In genomic region chr16:3023669-3024478, GRCh38 we compare ENCODE assay signal across 1 cellular context.
TF ChIP-seq lines count a peak whose summit lies in the region.

A gene with protein sequence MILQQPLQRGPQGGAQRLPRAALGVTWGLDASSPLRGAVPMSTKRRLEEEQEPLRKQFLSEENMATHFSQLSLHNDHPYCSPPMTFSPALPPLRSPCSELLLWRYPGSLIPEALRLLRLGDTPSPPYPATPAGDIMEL (minus strand): TSS chr16:3023942. CDS start chr16:3023941, 1 bp downstream.
Gene THOC6 (plus strand): TSS chr16:3024035. CDS start chr16:3024327, 292 bp downstream.

TF ChIP-seq in K562, 482 proteins besides CTCF, POLR2A, EP300 and RAD21 (continued from another document and continues in another):
- TF ChIP-seq HBP1 (CRISPR knock-in tag; IDR thresholded peaks at IDR 0.05): peak; percentile 29; the same call in 1 of the 2 replicates
- TF ChIP-seq L3MBTL2 (IDR thresholded peaks at IDR 0.05): peak; percentile 94
- peak; percentile 25 for TF ChIP-seq PHF20 (IDR thresholded peaks at IDR 0.05; ENCODE audit: partially characterized antibody)
- TF ChIP-seq ZKSCAN1 (IDR thresholded peaks at IDR 0.05; ENCODE audit: low read depth, low read length): peak; percentile 35; the same call in 1 of the 2 replicates
- TF ChIP-seq MLLT1 (IDR thresholded peaks at IDR 0.05): no peak
- no peak for TF ChIP-seq ZNF280B (CRISPR knock-in tag; IDR thresholded peaks at IDR 0.05)
- TF ChIP-seq, protein P1, sequence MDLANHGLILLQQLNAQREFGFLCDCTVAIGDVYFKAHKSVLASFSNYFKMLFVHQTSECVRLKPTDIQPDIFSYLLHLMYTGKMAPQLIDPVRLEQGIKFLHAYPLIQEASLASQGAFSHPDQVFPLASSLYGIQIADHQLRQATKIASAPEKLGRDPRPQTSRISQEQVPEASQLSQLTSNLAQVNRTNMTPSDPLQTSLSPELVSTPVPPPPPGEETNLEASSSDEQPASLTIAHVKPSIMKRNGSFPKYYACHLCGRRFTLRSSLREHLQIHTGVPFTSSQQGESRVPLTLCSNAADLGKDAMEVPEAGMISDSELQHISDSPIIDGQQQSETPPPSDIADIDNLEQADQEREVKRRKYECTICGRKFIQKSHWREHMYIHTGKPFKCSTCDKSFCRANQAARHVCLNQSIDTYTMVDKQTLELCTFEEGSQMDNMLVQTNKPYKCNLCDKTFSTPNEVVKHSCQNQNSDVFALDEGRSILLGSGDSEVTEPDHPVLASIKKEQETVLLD (IDR thresholded peaks at IDR 0.05): peak; percentile 95
- no peak for TF ChIP-seq ZNF232 (CRISPR knock-in tag; IDR thresholded peaks at IDR 0.05)
- TF ChIP-seq, protein P2, sequence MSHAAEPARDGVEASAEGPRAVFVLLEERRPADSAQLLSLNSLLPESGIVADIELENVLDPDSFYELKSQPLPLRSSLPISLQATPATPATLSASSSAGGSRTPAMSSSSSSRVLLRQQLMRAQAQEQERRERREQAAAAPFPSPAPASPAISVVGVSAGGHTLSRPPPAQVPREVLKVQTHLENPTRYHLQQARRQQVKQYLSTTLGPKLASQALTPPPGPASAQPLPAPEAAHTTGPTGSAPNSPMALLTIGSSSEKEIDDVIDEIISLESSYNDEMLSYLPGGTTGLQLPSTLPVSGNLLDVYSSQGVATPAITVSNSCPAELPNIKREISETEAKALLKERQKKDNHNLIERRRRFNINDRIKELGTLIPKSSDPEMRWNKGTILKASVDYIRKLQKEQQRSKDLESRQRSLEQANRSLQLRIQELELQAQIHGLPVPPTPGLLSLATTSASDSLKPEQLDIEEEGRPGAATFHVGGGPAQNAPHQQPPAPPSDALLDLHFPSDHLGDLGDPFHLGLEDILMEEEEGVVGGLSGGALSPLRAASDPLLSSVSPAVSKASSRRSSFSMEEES (CRISPR knock-in tag; IDR thresholded peaks at IDR 0.05): no peak
- no peak for TF ChIP-seq CGGBP1 (CRISPR knock-in tag; IDR thresholded peaks at IDR 0.05)
- no peak for TF ChIP-seq TCF7L2 (IDR thresholded peaks at IDR 0.05; ENCODE audit: low read depth, low read length)
- no peak for TF ChIP-seq TGIF2 (CRISPR knock-in tag; IDR thresholded peaks at IDR 0.05)
- no peak for TF ChIP-seq ASH1L (IDR thresholded peaks at IDR 0.05; ENCODE audit: borderline replicate concordance, low read depth, partially characterized antibody)
- TF ChIP-seq SRSF7 (optimal IDR thresholded peaks at IDR 0.05; ENCODE audit: low read depth, low read length): no peak
- peak; percentile 83; the same call in 1 of the 2 replicates for TF ChIP-seq RB1 (IDR thresholded peaks at IDR 0.05; ENCODE audit: low read depth)
- TF ChIP-seq MECOM (CRISPR knock-in tag; IDR thresholded peaks at IDR 0.05): no peak
- no peak for TF ChIP-seq ZNF785 (CRISPR knock-in tag; IDR thresholded peaks at IDR 0.05)
- TF ChIP-seq ZNF23 (CRISPR knock-in tag; IDR thresholded peaks at IDR 0.05): no peak
- TF ChIP-seq, protein P3, sequence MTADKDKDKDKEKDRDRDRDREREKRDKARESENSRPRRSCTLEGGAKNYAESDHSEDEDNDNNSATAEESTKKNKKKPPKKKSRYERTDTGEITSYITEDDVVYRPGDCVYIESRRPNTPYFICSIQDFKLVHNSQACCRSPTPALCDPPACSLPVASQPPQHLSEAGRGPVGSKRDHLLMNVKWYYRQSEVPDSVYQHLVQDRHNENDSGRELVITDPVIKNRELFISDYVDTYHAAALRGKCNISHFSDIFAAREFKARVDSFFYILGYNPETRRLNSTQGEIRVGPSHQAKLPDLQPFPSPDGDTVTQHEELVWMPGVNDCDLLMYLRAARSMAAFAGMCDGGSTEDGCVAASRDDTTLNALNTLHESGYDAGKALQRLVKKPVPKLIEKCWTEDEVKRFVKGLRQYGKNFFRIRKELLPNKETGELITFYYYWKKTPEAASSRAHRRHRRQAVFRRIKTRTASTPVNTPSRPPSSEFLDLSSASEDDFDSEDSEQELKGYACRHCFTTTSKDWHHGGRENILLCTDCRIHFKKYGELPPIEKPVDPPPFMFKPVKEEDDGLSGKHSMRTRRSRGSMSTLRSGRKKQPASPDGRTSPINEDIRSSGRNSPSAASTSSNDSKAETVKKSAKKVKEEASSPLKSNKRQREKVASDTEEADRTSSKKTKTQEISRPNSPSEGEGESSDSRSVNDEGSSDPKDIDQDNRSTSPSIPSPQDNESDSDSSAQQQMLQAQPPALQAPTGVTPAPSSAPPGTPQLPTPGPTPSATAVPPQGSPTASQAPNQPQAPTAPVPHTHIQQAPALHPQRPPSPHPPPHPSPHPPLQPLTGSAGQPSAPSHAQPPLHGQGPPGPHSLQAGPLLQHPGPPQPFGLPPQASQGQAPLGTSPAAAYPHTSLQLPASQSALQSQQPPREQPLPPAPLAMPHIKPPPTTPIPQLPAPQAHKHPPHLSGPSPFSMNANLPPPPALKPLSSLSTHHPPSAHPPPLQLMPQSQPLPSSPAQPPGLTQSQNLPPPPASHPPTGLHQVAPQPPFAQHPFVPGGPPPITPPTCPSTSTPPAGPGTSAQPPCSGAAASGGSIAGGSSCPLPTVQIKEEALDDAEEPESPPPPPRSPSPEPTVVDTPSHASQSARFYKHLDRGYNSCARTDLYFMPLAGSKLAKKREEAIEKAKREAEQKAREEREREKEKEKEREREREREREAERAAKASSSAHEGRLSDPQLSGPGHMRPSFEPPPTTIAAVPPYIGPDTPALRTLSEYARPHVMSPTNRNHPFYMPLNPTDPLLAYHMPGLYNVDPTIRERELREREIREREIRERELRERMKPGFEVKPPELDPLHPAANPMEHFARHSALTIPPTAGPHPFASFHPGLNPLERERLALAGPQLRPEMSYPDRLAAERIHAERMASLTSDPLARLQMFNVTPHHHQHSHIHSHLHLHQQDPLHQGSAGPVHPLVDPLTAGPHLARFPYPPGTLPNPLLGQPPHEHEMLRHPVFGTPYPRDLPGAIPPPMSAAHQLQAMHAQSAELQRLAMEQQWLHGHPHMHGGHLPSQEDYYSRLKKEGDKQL (CRISPR knock-in tag; IDR thresholded peaks at IDR 0.05; ENCODE audit: borderline replicate concordance): no peak
- no peak for TF ChIP-seq ZNF444 (CRISPR knock-in tag; IDR thresholded peaks at IDR 0.05)
- no peak for TF ChIP-seq ZNF239 (CRISPR knock-in tag; IDR thresholded peaks at IDR 0.05)
- TF ChIP-seq KDM5B (IDR thresholded peaks at IDR 0.05; ENCODE audit: insufficient replicate concordance, low read depth, low read length): peak; percentile 87
- TF ChIP-seq, protein P4, sequence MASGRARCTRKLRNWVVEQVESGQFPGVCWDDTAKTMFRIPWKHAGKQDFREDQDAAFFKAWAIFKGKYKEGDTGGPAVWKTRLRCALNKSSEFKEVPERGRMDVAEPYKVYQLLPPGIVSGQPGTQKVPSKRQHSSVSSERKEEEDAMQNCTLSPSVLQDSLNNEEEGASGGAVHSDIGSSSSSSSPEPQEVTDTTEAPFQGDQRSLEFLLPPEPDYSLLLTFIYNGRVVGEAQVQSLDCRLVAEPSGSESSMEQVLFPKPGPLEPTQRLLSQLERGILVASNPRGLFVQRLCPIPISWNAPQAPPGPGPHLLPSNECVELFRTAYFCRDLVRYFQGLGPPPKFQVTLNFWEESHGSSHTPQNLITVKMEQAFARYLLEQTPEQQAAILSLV (tag; IDR thresholded peaks at IDR 0.05): no peak
- TF ChIP-seq ZNF197 (CRISPR knock-in tag; IDR thresholded peaks at IDR 0.05; ENCODE audit: low read depth): no peak
- TF ChIP-seq BCL6 (CRISPR knock-in tag; IDR thresholded peaks at IDR 0.05): no peak
- TF ChIP-seq ZNF778 (CRISPR knock-in tag; IDR thresholded peaks at IDR 0.05): no peak
- TF ChIP-seq ZNF77 (CRISPR knock-in tag; IDR thresholded peaks at IDR 0.05): 0 out of 2 replicates have a peak, but pooled peaks have one; percentile 25
- TF ChIP-seq AFF4 (CRISPR knock-in tag; IDR thresholded peaks at IDR 0.05): no peak; the same call in 1 of the 2 replicates
- TF ChIP-seq, protein P5, sequence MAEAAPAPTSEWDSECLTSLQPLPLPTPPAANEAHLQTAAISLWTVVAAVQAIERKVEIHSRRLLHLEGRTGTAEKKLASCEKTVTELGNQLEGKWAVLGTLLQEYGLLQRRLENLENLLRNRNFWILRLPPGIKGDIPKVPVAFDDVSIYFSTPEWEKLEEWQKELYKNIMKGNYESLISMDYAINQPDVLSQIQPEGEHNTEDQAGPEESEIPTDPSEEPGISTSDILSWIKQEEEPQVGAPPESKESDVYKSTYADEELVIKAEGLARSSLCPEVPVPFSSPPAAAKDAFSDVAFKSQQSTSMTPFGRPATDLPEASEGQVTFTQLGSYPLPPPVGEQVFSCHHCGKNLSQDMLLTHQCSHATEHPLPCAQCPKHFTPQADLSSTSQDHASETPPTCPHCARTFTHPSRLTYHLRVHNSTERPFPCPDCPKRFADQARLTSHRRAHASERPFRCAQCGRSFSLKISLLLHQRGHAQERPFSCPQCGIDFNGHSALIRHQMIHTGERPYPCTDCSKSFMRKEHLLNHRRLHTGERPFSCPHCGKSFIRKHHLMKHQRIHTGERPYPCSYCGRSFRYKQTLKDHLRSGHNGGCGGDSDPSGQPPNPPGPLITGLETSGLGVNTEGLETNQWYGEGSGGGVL (CRISPR knock-in tag; IDR thresholded peaks at IDR 0.05): no peak
- TF ChIP-seq, protein P6, sequence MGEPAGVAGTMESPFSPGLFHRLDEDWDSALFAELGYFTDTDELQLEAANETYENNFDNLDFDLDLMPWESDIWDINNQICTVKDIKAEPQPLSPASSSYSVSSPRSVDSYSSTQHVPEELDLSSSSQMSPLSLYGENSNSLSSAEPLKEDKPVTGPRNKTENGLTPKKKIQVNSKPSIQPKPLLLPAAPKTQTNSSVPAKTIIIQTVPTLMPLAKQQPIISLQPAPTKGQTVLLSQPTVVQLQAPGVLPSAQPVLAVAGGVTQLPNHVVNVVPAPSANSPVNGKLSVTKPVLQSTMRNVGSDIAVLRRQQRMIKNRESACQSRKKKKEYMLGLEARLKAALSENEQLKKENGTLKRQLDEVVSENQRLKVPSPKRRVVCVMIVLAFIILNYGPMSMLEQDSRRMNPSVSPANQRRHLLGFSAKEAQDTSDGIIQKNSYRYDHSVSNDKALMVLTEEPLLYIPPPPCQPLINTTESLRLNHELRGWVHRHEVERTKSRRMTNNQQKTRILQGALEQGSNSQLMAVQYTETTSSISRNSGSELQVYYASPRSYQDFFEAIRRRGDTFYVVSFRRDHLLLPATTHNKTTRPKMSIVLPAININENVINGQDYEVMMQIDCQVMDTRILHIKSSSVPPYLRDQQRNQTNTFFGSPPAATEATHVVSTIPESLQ (CRISPR knock-in tag; IDR thresholded peaks at IDR 0.05): no peak; the same call in 1 of the 2 replicates
